In genomic region chr1:226549937-226550670, GRCh38 we compare ENCODE assay signal across 8 cellular contexts. TPM values are rescaled to one million over a fixed set of nuclear protein-coding genes. Genes with fewer than 3 reads are reported as not detected.
A peak's percentile ranks its signal among the peaks of the same experiment; 100 is the strongest.
DNase-seq lines count a peak whose midpoint lies in the region; FAIRE-seq and TF ChIP-seq lines count a peak whose summit lies in the region.

No MANE protein-coding gene starts in this region.

- H3K27me3 ChIP-seq in BLaER1: peaks cover 45% of the 10 kb centered on the region
- peaks cover 16% of the 10 kb centered on the region for H3K27me3 ChIP-seq in bronchial epithelial cell (ENCODE audit: control insufficient read depth, insufficient read depth, low read length)

- H3K4me3 ChIP-seq in BLaER1: peak overlapping the region; percentile 69
- H3K4me3 ChIP-seq in bronchial epithelial cell (ENCODE audit: low read depth, low read length): peak overlapping the region; percentile 4

- H3K9me3 ChIP-seq in BLaER1: no peaks in the 10 kb centered on the region

- peak; percentile 30 for DNase-seq in GM19239 (ENCODE audit: insufficient read length, low spot score)
- DNase-seq in NCI-H69 (lab: John Stamatoyannopoulos, UW): peak; percentile 86
- peak; percentile 50 for DNase-seq in bronchial epithelial cell (ENCODE audit: low read depth)
- peak; percentile 64 for DNase-seq in left kidney (ENCODE audit: low read depth, low spot score)
- DNase-seq in stimulated activated CD8-positive, alpha-beta memory T cell treated with anti-CD3 and anti-CD28 coated beads, Interleukin-4, amount 100 ng/mL, for 48 hours: peak; percentile 65
- no peak for DNase-seq in SHP77 (lab: John Stamatoyannopoulos, UW)
- no peak for DNase-seq in effector CD8-positive, alpha-beta T cell (lab: John Stamatoyannopoulos, UW)

- no peak overlapping the region for H3K27ac ChIP-seq in BLaER1

- no peaks in the 10 kb centered on the region for H3K36me3 ChIP-seq in BLaER1
- H3K36me3 ChIP-seq in bronchial epithelial cell (ENCODE audit: control insufficient read depth, insufficient read depth, low read length): no peaks in the 10 kb centered on the region

- FAIRE-seq in GM19239 (lab: Jason Lieb, UNC): no peak
- FAIRE-seq in bronchial epithelial cell (lab: Jason Lieb, UNC): no peak

- H3K4me2 ChIP-seq in BLaER1: peak overlapping the region; percentile 98

- H3K4me1 ChIP-seq in BLaER1: peaks cover 23% of the 10 kb centered on the region

- peaks cover 21% of the 10 kb centered on the region for H4K20me1 ChIP-seq in BLaER1

- H3K9ac ChIP-seq in BLaER1: no peak overlapping the region

- peak; percentile 40 for TF ChIP-seq CTCF in bronchial epithelial cell (IDR thresholded peaks at IDR 0.05; ENCODE audit: insufficient read depth, low read length, severe bottlenecking)

RNA-seq across cellular contexts. Expression of gene STUM, which starts 1.5 kb away (rescaled TPM):
- total RNA-seq in bronchial epithelial cell: not detected in 2 replicates

Comparison
In these comparisons a context has a peak if more than half of its experiments do, and no peak if none do; other contexts are left out.
1. DNase-seq: peak in GM19239 (single experiment), NCI-H69 (single experiment), bronchial epithelial cell (single experiment), left kidney (single experiment) and stimulated activated CD8-positive, alpha-beta memory T cell treated with anti-CD3 and anti-CD28 coated beads, Interleukin-4, amount 100 ng/mL, for 48 hours (single experiment); none in SHP77 (0 of 2) and effector CD8-positive, alpha-beta T cell (single experiment).